In the genomic region with DNA sequence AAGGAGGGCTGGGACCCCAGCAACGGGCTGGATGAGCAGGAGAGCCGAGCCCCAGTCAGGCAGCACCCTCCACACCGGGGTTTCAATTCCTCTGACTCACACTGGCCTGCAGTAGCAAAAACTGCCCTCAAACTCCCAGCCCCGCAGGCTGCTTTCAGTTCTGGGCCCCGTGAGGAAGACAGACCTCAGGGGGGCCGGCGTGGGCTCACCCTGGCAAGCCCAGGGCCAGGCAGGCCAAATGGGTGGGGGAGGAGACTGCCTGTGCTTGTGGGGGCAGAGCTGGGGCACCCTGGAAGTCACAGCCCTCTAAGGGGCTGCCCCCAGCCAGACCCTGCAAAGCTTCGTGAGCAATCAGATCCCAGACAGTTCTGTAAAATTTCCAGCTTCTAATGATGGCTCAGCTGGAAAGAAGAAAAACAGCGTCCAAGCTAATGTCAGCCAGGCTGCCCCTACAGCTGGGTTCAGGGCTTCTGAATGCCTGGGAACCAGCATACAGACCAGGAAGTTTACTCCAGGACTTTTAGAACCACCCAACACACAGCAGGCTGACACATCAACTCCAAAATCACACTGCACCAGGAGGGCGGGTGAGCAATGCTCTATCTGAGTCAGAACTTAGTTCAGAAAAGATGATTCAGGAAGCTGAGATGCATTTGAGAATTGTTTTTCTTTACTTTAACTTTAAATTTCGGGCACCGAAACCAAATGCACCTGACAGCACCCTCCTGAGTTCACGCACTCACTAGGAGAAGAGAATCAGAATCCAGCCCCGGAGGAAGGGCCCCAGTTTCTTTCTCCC, we compare ENCODE assay signal across 8 cellular contexts. TPM values are rescaled to one million over a fixed set of nuclear protein-coding genes. Genes with fewer than 3 reads are reported as not detected.
DNase-seq lines count a peak whose midpoint lies in the region; ATAC-seq and TF ChIP-seq lines count a peak whose summit lies in the region.

No MANE protein-coding gene starts in this region.

- H3K4me2 ChIP-seq in BLaER1 treated with 17β-estradiol and CSF1 and Interleukin-3, amounts not matched to agents 10 nM and 100 nM: peak overlapping the region; percentile 26 to 87 (median 56)

- H3K27ac ChIP-seq in BLaER1 treated with 17β-estradiol and CSF1 and Interleukin-3, amounts not matched to agents 10 nM and 100 nM: peak overlapping the region in 7 of 11 experiments; percentile 12 to 67 (median 49); a peak in 10 of 22 replicates

- H4K20me1 ChIP-seq in BLaER1 treated with 17β-estradiol and CSF1 and Interleukin-3, amounts not matched to agents 10 nM and 100 nM: peaks cover 12 to 100% (median 85%) of the 10 kb centered on the region in 11 experiments; a peak in 21 of 22 replicates

- peaks cover 6 to 52% (median 17%) of the 10 kb centered on the region in 4 donors for H3K4me1 Mint-ChIP-seq in naive thymus-derived CD8-positive, alpha-beta T cell
- peaks cover 7% of the 10 kb centered on the region for H3K4me1 Mint-ChIP-seq in glutamatergic neuron (ENCODE audit: low read depth, unreplicated experiment)

- no peaks in the 10 kb centered on the region for H3K27me3 Mint-ChIP-seq in naive thymus-derived CD8-positive, alpha-beta T cell
- peaks cover 3% of the 10 kb centered on the region for H3K27me3 Mint-ChIP-seq in glutamatergic neuron (ENCODE audit: unreplicated experiment)

- H3K27me3 ChIP-seq in BLaER1 treated with 17β-estradiol and CSF1 and Interleukin-3, amounts not matched to agents 10 nM and 100 nM: peaks cover 0 to 7% (median 0%) of the 10 kb centered on the region in 11 experiments; a peak in 2 of 22 replicates

- H3K4me3 Mint-ChIP-seq in naive thymus-derived CD8-positive, alpha-beta T cell: peak overlapping the region in 1 of 10 donors; percentile 52
- H3K4me3 Mint-ChIP-seq in glutamatergic neuron (ENCODE audit: unreplicated experiment): no peak overlapping the region

- H3K36me3 Mint-ChIP-seq in naive thymus-derived CD8-positive, alpha-beta T cell: peaks cover 0 to 59% (median 10%) of the 10 kb centered on the region in 3 donors
- peaks cover 9% of the 10 kb centered on the region for H3K36me3 Mint-ChIP-seq in glutamatergic neuron (ENCODE audit: unreplicated experiment)

- H3K9me3 Mint-ChIP-seq in naive thymus-derived CD8-positive, alpha-beta T cell: no peaks in the 10 kb centered on the region
- H3K9me3 Mint-ChIP-seq in glutamatergic neuron (ENCODE audit: unreplicated experiment): peaks cover 3% of the 10 kb centered on the region

- no peaks in the 10 kb centered on the region for H3K9me3 ChIP-seq in BLaER1 treated with 17β-estradiol and CSF1 and Interleukin-3, amounts not matched to agents 10 nM and 100 nM (replicated peaks in 1 of 11)

- H3K4me3 ChIP-seq in BLaER1 treated with 17β-estradiol and CSF1 and Interleukin-3, amounts not matched to agents 10 nM and 100 nM: no peak overlapping the region

- peak in 2 of 3 experiments; percentile 30 to 49 for DNase-seq in activated CD8-positive, alpha-beta memory T cell treated with anti-CD3 and anti-CD28 coated beads for 48 hours (ENCODE audit: low read depth in 2 of 3, low spot score in 2 of 3)
- no peak for DNase-seq in naive thymus-derived CD8-positive, alpha-beta T cell
- DNase-seq in DMS79 treated with DMSO at 0.1 percent for 48 hours (lab: John Stamatoyannopoulos, UW) (no peak), glutamatergic neuron (no peak), cerebellar cortex (ENCODE audit: low spot score) (no peak)

- H3K4me1 ChIP-seq in BLaER1 treated with 17β-estradiol and CSF1 and Interleukin-3, amounts not matched to agents 10 nM and 100 nM: peaks cover 64 to 84% (median 77%) of the 10 kb centered on the region in 10 experiments

- H3K9ac ChIP-seq in BLaER1 treated with 17β-estradiol and CSF1 and Interleukin-3, amounts not matched to agents 10 nM and 100 nM: peak overlapping the region in 6 of 11 experiments; percentile 14 to 50 (median 34); a peak in 7 of 22 replicates

- H3K27ac Mint-ChIP-seq in naive thymus-derived CD8-positive, alpha-beta T cell: peak overlapping the region in 7 of 10 donors; percentile 2 to 88 (median 67)
- H3K27ac Mint-ChIP-seq in glutamatergic neuron (ENCODE audit: unreplicated experiment): no peak overlapping the region

- POLR2A ChIA-PET in naive thymus-derived CD8-positive, alpha-beta T cell (lab: Charles Lee): no interaction called here

- H3K36me3 ChIP-seq in BLaER1 treated with 17β-estradiol and CSF1 and Interleukin-3, amounts not matched to agents 10 nM and 100 nM: peaks cover 59 to 87% (median 75%) of the 10 kb centered on the region in 11 experiments

- peak; percentile 36 for TF ChIP-seq POLR2A in GM19099 (IDR thresholded peaks at IDR 0.05; ENCODE audit: extremely low read depth, insufficient read length, low read depth)

- TF ChIP-seq CTCF in glutamatergic neuron (IDR thresholded peaks at IDR 0.05; ENCODE audit: partially characterized antibody, unreplicated experiment): no peak

- peak; percentile 40 for ATAC-seq in HG03139 (IDR thresholded peaks at IDR 0.05; ENCODE audit: unreplicated experiment)
- ATAC-seq in naive thymus-derived CD8-positive, alpha-beta T cell: peak in 1 of 2 donors; percentile 48

RNA-seq across cellular contexts. Expression of gene LPCAT1, which starts 34.7 kb away (rescaled TPM):
- total RNA-seq in naive thymus-derived CD8-positive, alpha-beta T cell: 10 to 100 TPM; 40.3 to 46.1 TPM
- polyA plus RNA-seq in naive thymus-derived CD8-positive, alpha-beta T cell: 10 to 100 TPM; 18.6 to 46.3 (median 20.9) TPM
- 113 TPM for total RNA-seq in glutamatergic neuron (ENCODE audit: unreplicated experiment)

RNA-seq across cellular contexts. Expression of gene SLC6A3, which starts 43.8 kb away (rescaled TPM):
- under 1 TPM; 0.08 to 0.27 TPM for total RNA-seq in naive thymus-derived CD8-positive, alpha-beta T cell
- under 1 TPM in 1 of 3 donors, not detected in 2; 0.09 TPM for polyA plus RNA-seq in naive thymus-derived CD8-positive, alpha-beta T cell
- 22.4 TPM for total RNA-seq in glutamatergic neuron (ENCODE audit: unreplicated experiment)

Comparison
In these comparisons a context has a peak if more than half of its experiments do, and no peak if none do; other contexts are left out.
1. DNase-seq: peak in activated CD8-positive, alpha-beta memory T cell treated with anti-CD3 and anti-CD28 coated beads for 48 hours (2 of 3); none in naive thymus-derived CD8-positive, alpha-beta T cell (0 of 10), DMS79 treated with DMSO at 0.1 percent for 48 hours (single experiment), glutamatergic neuron (single experiment) and cerebellar cortex (single experiment).
2. RNA of gene SLC6A3, which starts 43.8 kb away (total RNA-seq): 22.4 TPM in glutamatergic neuron (single experiment); 0.08 to 0.27 TPM in naive thymus-derived CD8-positive, alpha-beta T cell; every median in the first group is over 10 times any median in the second.